Comparison of ENCODE assay signal across 25 cellular contexts in the genomic region with DNA sequence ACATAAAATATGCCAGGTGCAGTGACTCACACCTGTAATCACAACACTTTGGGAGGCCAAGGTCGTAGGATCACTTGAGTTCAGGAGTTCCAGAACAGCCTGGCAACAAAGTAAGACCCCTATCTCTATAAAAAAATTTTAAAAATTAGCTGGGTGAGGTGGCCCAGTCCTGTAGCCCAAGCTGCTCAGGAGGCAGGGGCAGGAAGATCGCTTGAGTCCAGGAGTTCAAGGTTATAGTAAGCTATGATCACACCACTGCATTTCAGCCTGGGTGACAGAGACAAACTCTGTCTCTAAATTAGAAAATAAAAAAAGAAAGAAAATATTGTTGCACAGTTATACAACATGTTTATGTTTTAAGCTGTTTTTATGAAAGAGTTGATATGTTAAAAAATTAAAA.
"Had no signal": no experiment of that assay in that cellular context is flagged by ENCODE, and none has a peak within 500 bp of the region (broad histone marks: within the 10 kb centered on the region; RNA-seq: fewer than 3 reads in every experiment).

No MANE protein-coding gene starts in this region.

- H3K9me3 ChIP-seq: stomach, suprapubic skin, testis, thoracic aorta, thyroid gland, tibial artery, tibial nerve, transverse colon, upper lobe of left lung, upper lobe of right lung, uterus, vagina had no signal

- H3K4me1 ChIP-seq: stomach, suprapubic skin, testis, thyroid gland, tibial artery, tibial nerve, transverse colon, upper lobe of left lung, upper lobe of right lung, uterus, vagina had no signal

- DNase-seq: stimulated activated CD4-positive, alpha-beta T cell treated with anti-CD3 and anti-CD28 coated beads, Interleukin-2, amount 100 ng/mL, for 48 hours; stimulated activated CD4-positive, alpha-beta T cell treated with anti-CD3 and anti-CD28 coated beads, Interleukin-4, amount 100 ng/mL, for 1 hour; stimulated activated CD4-positive, alpha-beta T cell treated with anti-CD3 and anti-CD28 coated beads, Interleukin-4, amount 100 ng/mL, for 24 hours; stimulated activated CD4-positive, alpha-beta T cell treated with anti-CD3 and anti-CD28 coated beads, Interleukin-4, amount 100 ng/mL, for 4 hours; stimulated activated CD8-positive, alpha-beta memory T cell treated with anti-CD3 and anti-CD28 coated beads, Interleukin-4, amount 100 ng/mL, for 48 hours; stimulated activated naive B cell treated with anti-CD40 and anti-IgM and Interleukin-4, amounts not matched to agents 10 μg/mL and 1 μg/mL and 100 μg/mL, for 72 hours; stimulated activated naive CD4-positive, alpha-beta T cell; stimulated activated naive CD4-positive, alpha-beta T cell treated with Interleukin-2 at 50 U/mL for 16 hours; stimulated activated naive CD8-positive, alpha-beta T cell treated with anti-CD3 and anti-CD28 coated beads, Interleukin-15, amount 100 ng/mL, for 72 hours; stimulated activated naive CD8-positive, alpha-beta T cell treated with anti-CD3 and anti-CD28 coated beads, Interleukin-15, Interleukin-2, amounts not matched to agents 100 U/mL and 50 U/mL, for 24 hours; stomach; substantia nigra; testis; thyroid gland; tibial artery; transverse colon; upper lobe of left lung; upper lobe of right lung; uterus had no signal

- H3K4me3 ChIP-seq: stomach, suprapubic skin, testis, thoracic aorta, thyroid gland, tibial artery, tibial nerve, transverse colon, upper lobe of left lung, upper lobe of right lung, uterus, vagina had no signal

- H3K27ac ChIP-seq: stomach, suprapubic skin, testis, thoracic aorta, thyroid gland, tibial artery, tibial nerve, transverse colon, upper lobe of left lung, upper lobe of right lung, uterus, vagina had no signal

- ATAC-seq: stimulated activated effector memory CD8-positive, alpha-beta T cell treated with anti-CD3 and anti-CD28 coated beads, Interleukin-12 subunit alpha, Interleukin-12 subunit beta, amount 100 ng/mL, for 72 hours; stimulated activated memory B cell treated with anti-CD40 and anti-IgM and Interleukin-4, amounts not matched to agents 10 μg/mL and 1 μg/mL and 100 μg/mL, for 72 hours; stimulated activated naive B cell treated with anti-CD40 and anti-IgM and Interleukin-4, amounts not matched to agents 10 μg/mL and 1 μg/mL and 100 μg/mL, for 72 hours; stimulated activated naive CD8-positive, alpha-beta T cell treated with anti-CD3 and anti-CD28 coated beads, Interleukin-15, amount 100 ng/mL, for 72 hours; stimulated activated naive CD8-positive, alpha-beta T cell treated with anti-CD3 and anti-CD28 coated beads, Interleukin-15, Interleukin-2, amounts not matched to agents 100 U/mL and 50 U/mL, for 24 hours; upper lobe of right lung had no signal

- H3K36me3 ChIP-seq: stomach, suprapubic skin, thoracic aorta, thyroid gland, tibial artery, tibial nerve, transverse colon, upper lobe of left lung, upper lobe of right lung, uterus, vagina had no signal

- H3K27me3 ChIP-seq: stomach, suprapubic skin, testis, thyroid gland, tibial artery, tibial nerve, transverse colon, upper lobe of left lung, upper lobe of right lung, uterus, vagina had no signal
